In the genomic region with DNA sequence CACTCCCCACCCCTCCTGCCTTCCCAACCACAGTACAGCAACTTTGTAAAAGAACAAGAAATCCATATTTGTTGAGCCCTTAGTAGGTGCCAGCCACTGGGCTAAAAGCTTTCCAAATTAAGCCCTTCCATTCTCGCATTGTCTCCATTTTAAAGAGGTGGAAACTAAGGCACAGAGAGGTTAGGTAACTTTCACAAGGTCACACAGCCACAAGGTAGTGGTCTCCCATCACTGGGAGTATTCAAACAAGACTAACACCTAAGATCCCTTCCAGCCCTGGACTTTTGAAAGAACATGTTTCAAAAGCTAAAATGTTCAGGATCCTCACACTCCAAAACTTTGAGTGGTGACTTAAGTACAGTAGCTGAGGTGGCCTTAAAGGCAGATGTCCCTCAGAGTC, we compare ENCODE assay signal across 15 cellular contexts. TPM values are rescaled to one million over a fixed set of nuclear protein-coding genes. Genes with fewer than 3 reads are reported as not detected.
"Had no signal": no experiment of that assay in that cellular context is flagged by ENCODE, and none has a peak within 500 bp of the region (broad histone marks: within the 10 kb centered on the region; RNA-seq: fewer than 3 reads in every experiment).

No MANE protein-coding gene starts in this region.

- H3K27me3 ChIP-seq: vagina had no signal

- DNase-seq: activated CD4-positive, alpha-beta T cell treated with anti-CD3 and anti-CD28 coated beads, Interleukin-2, amount 50 U/mL, for 48 hours; activated CD8-positive, alpha-beta memory T cell treated with anti-CD3 and anti-CD28 coated beads, Interleukin-2, amount 10 ng/mL, durations not matched to agents 7 days and 5 days; activated effector memory CD4-positive, alpha-beta T cell treated with anti-CD3 and anti-CD28 coated beads, Interleukin-2, amount 50 U/mL, for 16 hours; activated T-cell treated with anti-CD3 and anti-CD28 coated beads, Interleukin-2, amount 50 U/mL, for 24 hours; amygdala; gastrocnemius medialis; naive thymus-derived CD4-positive, alpha-beta T cell; stimulated activated CD4-positive, alpha-beta T cell treated with anti-CD3 and anti-CD28 coated beads, Interleukin-4, amount 100 ng/mL, for 1 hour; stimulated activated CD8-positive, alpha-beta memory T cell treated with anti-CD3 and anti-CD28 coated beads, Interleukin-4, amount 100 ng/mL, for 48 hours; stimulated activated naive CD8-positive, alpha-beta T cell treated with anti-CD3 and anti-CD28 coated beads, Interleukin-15, Interleukin-2, amounts not matched to agents 100 U/mL and 50 U/mL, for 24 hours; T-helper 2 cell had no signal

- H3K36me3 ChIP-seq: gastrocnemius medialis, thoracic aorta, vagina had no signal

- H3K4me3 Mint-ChIP-seq: activated CD8-positive, alpha-beta memory T cell treated with anti-CD3 and anti-CD28 coated beads, Interleukin-2, amount 10 ng/mL, durations not matched to agents 7 days and 5 days; activated T-cell treated with anti-CD3 and anti-CD28 coated beads, Interleukin-2, amount 50 U/mL, for 24 hours had no signal

- H3K4me3 ChIP-seq: gastrocnemius medialis, thoracic aorta, vagina had no signal

- H3K36me3 Mint-ChIP-seq: activated CD8-positive, alpha-beta memory T cell treated with anti-CD3 and anti-CD28 coated beads, Interleukin-2, amount 10 ng/mL, durations not matched to agents 7 days and 5 days had no signal

- H3K27ac ChIP-seq: gastrocnemius medialis, vagina had no signal

- H3K9me3 ChIP-seq: gastrocnemius medialis, thoracic aorta, vagina had no signal

- H3K9me3 Mint-ChIP-seq: activated naive CD4-positive, alpha-beta T cell treated with anti-CD3 and anti-CD28 coated beads, Interleukin-2, amount 50 U/mL, for 72 hours; activated T-cell treated with anti-CD3 and anti-CD28 coated beads, Interleukin-2, amount 50 U/mL, for 24 hours had no signal

- H3K27ac Mint-ChIP-seq: activated CD8-positive, alpha-beta memory T cell treated with anti-CD3 and anti-CD28 coated beads, Interleukin-2, amount 10 ng/mL, durations not matched to agents 7 days and 5 days; activated naive CD4-positive, alpha-beta T cell treated with anti-CD3 and anti-CD28 coated beads, Interleukin-2, amount 50 U/mL, for 72 hours; activated T-cell treated with anti-CD3 and anti-CD28 coated beads, Interleukin-2, amount 50 U/mL, for 24 hours had no signal

- ATAC-seq: activated CD8-positive, alpha-beta memory T cell treated with anti-CD3 and anti-CD28 coated beads, Interleukin-2, amount 10 ng/mL, durations not matched to agents 7 days and 5 days; activated naive CD4-positive, alpha-beta T cell treated with anti-CD3 and anti-CD28 coated beads, Interleukin-2, amount 50 U/mL, for 72 hours; gastrocnemius medialis; naive thymus-derived CD4-positive, alpha-beta T cell; SK-N-SH treated with all-trans-retinoic acid at 6 μM for 48 hours had no signal

RNA-seq across cellular contexts. Expression of a gene that starts 3.2 kb away (rescaled TPM):
- total RNA-seq: activated CD8-positive, alpha-beta memory T cell treated with anti-CD3 and anti-CD28 coated beads, Interleukin-2, amount 10 ng/mL, durations not matched to agents 7 days and 5 days had no signal
